ENCODE assay signal across 8 cellular contexts in genomic region chr12:40104461-40105264, GRCh38. TPM values are rescaled to one million over a fixed set of nuclear protein-coding genes. Genes with fewer than 3 reads are reported as not detected.
DNase-seq lines count a peak whose midpoint lies in the region; ATAC-seq, FAIRE-seq and TF ChIP-seq lines count a peak whose summit lies in the region.

No MANE protein-coding gene starts in this region.

- H3K27ac ChIP-seq in SK-N-MC (no peak overlapping the region), rectal smooth muscle tissue (ENCODE audit: low read depth, low read length) (peak overlapping the region; percentile 71)

- no peaks in the 10 kb centered on the region for H3K9me3 ChIP-seq in SK-N-MC (ENCODE audit: low read depth, low read length)

- no peak for TF ChIP-seq CTCF in fibroblast of pulmonary artery (IDR thresholded peaks at IDR 0.05; ENCODE audit: low read length, missing control alignments)

- peak overlapping the region; percentile 81 for H3K4me3 Mint-ChIP-seq in activated T-cell treated with anti-CD3 and anti-CD28 coated beads, Interleukin-2, amount 50 U/mL, for 4 hours

- H3K4me1 ChIP-seq in rectal smooth muscle tissue (ENCODE audit: control insufficient read depth, insufficient read depth, low read length) = peaks cover 5% of the 10 kb centered on the region

- H3K4me3 ChIP-seq in SK-N-MC (peak overlapping the region; percentile 87), fibroblast of pulmonary artery (replicated peaks; ENCODE audit: low read depth, low read length) (peak overlapping the region; percentile 73), rectal smooth muscle tissue (ENCODE audit: low read length) (peak overlapping the region; percentile 87)

- H3K4me1 Mint-ChIP-seq in activated T-cell treated with anti-CD3 and anti-CD28 coated beads, Interleukin-2, amount 50 U/mL, for 4 hours (ENCODE audit: low read depth) = peaks cover 41% of the 10 kb centered on the region

- H3K9ac ChIP-seq in SK-N-MC (ENCODE audit: insufficient read length) (peak overlapping the region; percentile 70), rectal smooth muscle tissue (ENCODE audit: low read length) (no peak overlapping the region)

- no peaks in the 10 kb centered on the region for H3K36me3 Mint-ChIP-seq in activated T-cell treated with anti-CD3 and anti-CD28 coated beads, Interleukin-2, amount 50 U/mL, for 4 hours (ENCODE audit: insufficient read depth)

- no peak for ATAC-seq in activated T-cell treated with anti-CD3 and anti-CD28 coated beads, Interleukin-2, amount 50 U/mL, for 4 hours

- no peak for FAIRE-seq in GM19239 (lab: Jason Lieb, UNC)

- H3K36me3 ChIP-seq in SK-N-MC (ENCODE audit: insufficient read depth, low read length) (no peaks in the 10 kb centered on the region), rectal smooth muscle tissue (ENCODE audit: control insufficient read depth, insufficient read depth, low read length) (no peaks in the 10 kb centered on the region)

- no peaks in the 10 kb centered on the region for H3K27me3 Mint-ChIP-seq in activated T-cell treated with anti-CD3 and anti-CD28 coated beads, Interleukin-2, amount 50 U/mL, for 4 hours (ENCODE audit: low read depth)

- H3K9me3 Mint-ChIP-seq in activated T-cell treated with anti-CD3 and anti-CD28 coated beads, Interleukin-2, amount 50 U/mL, for 4 hours = no peaks in the 10 kb centered on the region

- no peak for DNase-seq in activated T-cell treated with anti-CD3 and anti-CD28 coated beads, Interleukin-2, amount 50 U/mL, for 4 hours
- DNase-seq in activated T-cell treated with anti-CD3 and anti-CD28 coated beads, Interleukin-2, amount 50 U/mL, for 48 hours = no peak
- no peak for DNase-seq in SK-N-MC (ENCODE audit: low read depth, low spot score)
- DNase-seq in fibroblast of pulmonary artery (ENCODE audit: low read depth) = no peak
- DNase-seq in GM19239 (ENCODE audit: insufficient read length, low spot score) = no peak
- no peak for DNase-seq in NCI-H510A (lab: John Stamatoyannopoulos, UW)
- DNase-seq in NCI-H524 treated with DMSO at 0.1 percent for 48 hours (lab: John Stamatoyannopoulos, UW) = no peak

- no peaks in the 10 kb centered on the region for H3K27me3 ChIP-seq in rectal smooth muscle tissue (ENCODE audit: control insufficient read depth, insufficient read depth, low read length)

RNA-seq across cellular contexts. Expression of gene SLC2A13, which starts 1.2 kb away (rescaled TPM):
- 1 to 10 TPM; 2.4 to 3.6 (median 3.2) TPM for total RNA-seq in activated T-cell treated with anti-CD3 and anti-CD28 coated beads, Interleukin-2, amount 50 U/mL, for 4 hours
